ENCODE assay signal across 1 cellular context in the genomic region with DNA sequence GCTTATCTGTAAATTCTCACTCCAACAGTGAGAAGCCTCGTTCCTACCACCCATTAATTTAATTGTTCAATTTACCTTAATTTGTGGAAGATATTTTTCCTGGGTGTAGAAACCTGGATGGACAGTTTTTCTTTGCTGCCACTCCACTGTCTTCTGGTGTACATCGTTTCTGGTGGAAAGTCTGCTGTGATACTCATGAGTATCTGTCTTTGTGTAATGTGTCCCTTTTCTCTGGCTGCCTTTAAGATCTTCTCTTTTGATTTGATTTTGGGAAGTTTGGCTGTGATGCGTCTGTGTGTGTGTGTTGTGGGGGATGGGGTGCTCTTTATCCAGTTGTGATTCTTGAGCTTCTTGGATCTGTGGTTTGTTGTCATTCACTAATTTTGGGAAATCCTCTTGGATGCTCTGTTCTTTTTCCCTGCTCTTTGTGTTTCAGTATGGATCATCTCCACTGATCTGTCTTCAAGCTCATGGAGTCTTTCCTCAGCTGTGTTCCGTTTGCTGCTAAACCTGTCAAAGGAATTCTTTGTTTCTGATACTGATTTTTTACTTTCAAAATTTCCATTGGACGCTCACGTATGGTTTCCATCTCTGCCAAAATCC.
TF ChIP-seq lines count a peak whose summit lies in the region.

No MANE protein-coding gene starts in this region.

TF ChIP-seq in K562, 482 proteins besides CTCF, POLR2A, EP300 and RAD21 (continued from another document and continues in another):
- TF ChIP-seq, protein P1, sequence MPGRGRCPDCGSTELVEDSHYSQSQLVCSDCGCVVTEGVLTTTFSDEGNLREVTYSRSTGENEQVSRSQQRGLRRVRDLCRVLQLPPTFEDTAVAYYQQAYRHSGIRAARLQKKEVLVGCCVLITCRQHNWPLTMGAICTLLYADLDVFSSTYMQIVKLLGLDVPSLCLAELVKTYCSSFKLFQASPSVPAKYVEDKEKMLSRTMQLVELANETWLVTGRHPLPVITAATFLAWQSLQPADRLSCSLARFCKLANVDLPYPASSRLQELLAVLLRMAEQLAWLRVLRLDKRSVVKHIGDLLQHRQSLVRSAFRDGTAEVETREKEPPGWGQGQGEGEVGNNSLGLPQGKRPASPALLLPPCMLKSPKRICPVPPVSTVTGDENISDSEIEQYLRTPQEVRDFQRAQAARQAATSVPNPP (IDR thresholded peaks at IDR 0.05; ENCODE audit: borderline replicate concordance, insufficient read depth, insufficient read length), result no peak
- TF ChIP-seq ZNF766 (CRISPR knock-in tag; conservative IDR thresholded peaks at IDR 0.05), result no peak
- TF ChIP-seq, protein P2, sequence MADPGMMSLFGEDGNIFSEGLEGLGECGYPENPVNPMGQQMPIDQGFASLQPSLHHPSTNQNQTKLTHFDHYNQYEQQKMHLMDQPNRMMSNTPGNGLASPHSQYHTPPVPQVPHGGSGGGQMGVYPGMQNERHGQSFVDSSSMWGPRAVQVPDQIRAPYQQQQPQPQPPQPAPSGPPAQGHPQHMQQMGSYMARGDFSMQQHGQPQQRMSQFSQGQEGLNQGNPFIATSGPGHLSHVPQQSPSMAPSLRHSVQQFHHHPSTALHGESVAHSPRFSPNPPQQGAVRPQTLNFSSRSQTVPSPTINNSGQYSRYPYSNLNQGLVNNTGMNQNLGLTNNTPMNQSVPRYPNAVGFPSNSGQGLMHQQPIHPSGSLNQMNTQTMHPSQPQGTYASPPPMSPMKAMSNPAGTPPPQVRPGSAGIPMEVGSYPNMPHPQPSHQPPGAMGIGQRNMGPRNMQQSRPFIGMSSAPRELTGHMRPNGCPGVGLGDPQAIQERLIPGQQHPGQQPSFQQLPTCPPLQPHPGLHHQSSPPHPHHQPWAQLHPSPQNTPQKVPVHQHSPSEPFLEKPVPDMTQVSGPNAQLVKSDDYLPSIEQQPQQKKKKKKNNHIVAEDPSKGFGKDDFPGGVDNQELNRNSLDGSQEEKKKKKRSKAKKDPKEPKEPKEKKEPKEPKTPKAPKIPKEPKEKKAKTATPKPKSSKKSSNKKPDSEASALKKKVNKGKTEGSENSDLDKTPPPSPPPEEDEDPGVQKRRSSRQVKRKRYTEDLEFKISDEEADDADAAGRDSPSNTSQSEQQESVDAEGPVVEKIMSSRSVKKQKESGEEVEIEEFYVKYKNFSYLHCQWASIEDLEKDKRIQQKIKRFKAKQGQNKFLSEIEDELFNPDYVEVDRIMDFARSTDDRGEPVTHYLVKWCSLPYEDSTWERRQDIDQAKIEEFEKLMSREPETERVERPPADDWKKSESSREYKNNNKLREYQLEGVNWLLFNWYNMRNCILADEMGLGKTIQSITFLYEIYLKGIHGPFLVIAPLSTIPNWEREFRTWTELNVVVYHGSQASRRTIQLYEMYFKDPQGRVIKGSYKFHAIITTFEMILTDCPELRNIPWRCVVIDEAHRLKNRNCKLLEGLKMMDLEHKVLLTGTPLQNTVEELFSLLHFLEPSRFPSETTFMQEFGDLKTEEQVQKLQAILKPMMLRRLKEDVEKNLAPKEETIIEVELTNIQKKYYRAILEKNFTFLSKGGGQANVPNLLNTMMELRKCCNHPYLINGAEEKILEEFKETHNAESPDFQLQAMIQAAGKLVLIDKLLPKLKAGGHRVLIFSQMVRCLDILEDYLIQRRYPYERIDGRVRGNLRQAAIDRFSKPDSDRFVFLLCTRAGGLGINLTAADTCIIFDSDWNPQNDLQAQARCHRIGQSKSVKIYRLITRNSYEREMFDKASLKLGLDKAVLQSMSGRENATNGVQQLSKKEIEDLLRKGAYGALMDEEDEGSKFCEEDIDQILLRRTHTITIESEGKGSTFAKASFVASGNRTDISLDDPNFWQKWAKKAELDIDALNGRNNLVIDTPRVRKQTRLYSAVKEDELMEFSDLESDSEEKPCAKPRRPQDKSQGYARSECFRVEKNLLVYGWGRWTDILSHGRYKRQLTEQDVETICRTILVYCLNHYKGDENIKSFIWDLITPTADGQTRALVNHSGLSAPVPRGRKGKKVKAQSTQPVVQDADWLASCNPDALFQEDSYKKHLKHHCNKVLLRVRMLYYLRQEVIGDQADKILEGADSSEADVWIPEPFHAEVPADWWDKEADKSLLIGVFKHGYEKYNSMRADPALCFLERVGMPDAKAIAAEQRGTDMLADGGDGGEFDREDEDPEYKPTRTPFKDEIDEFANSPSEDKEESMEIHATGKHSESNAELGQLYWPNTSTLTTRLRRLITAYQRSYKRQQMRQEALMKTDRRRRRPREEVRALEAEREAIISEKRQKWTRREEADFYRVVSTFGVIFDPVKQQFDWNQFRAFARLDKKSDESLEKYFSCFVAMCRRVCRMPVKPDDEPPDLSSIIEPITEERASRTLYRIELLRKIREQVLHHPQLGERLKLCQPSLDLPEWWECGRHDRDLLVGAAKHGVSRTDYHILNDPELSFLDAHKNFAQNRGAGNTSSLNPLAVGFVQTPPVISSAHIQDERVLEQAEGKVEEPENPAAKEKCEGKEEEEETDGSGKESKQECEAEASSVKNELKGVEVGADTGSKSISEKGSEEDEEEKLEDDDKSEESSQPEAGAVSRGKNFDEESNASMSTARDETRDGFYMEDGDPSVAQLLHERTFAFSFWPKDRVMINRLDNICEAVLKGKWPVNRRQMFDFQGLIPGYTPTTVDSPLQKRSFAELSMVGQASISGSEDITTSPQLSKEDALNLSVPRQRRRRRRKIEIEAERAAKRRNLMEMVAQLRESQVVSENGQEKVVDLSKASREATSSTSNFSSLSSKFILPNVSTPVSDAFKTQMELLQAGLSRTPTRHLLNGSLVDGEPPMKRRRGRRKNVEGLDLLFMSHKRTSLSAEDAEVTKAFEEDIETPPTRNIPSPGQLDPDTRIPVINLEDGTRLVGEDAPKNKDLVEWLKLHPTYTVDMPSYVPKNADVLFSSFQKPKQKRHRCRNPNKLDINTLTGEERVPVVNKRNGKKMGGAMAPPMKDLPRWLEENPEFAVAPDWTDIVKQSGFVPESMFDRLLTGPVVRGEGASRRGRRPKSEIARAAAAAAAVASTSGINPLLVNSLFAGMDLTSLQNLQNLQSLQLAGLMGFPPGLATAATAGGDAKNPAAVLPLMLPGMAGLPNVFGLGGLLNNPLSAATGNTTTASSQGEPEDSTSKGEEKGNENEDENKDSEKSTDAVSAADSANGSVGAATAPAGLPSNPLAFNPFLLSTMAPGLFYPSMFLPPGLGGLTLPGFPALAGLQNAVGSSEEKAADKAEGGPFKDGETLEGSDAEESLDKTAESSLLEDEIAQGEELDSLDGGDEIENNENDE (IDR thresholded peaks at IDR 0.05; ENCODE audit: low read depth, low read length), result no peak
- peak in 1 of 2 experiments; percentile 100; a peak in 2 of 3 replicates for TF ChIP-seq CBX3 (IDR thresholded peaks at IDR 0.05; ENCODE audit: borderline replicate concordance in 1 of 2, low read length in 2 of 2)
- 0 out of 2 replicates have a peak, but pooled peaks have one; percentile 28 for TF ChIP-seq TSC22D4 (tag; IDR thresholded peaks at IDR 0.05)
- no peak for TF ChIP-seq MCM2 (IDR thresholded peaks at IDR 0.05; ENCODE audit: low read depth)
- no peak for TF ChIP-seq CTBP1 (IDR thresholded peaks at IDR 0.05; ENCODE audit: borderline replicate concordance)
- no peak for TF ChIP-seq ETV5 (CRISPR knock-in tag; IDR thresholded peaks at IDR 0.05; ENCODE audit: low read depth)
- TF ChIP-seq, protein P3, sequence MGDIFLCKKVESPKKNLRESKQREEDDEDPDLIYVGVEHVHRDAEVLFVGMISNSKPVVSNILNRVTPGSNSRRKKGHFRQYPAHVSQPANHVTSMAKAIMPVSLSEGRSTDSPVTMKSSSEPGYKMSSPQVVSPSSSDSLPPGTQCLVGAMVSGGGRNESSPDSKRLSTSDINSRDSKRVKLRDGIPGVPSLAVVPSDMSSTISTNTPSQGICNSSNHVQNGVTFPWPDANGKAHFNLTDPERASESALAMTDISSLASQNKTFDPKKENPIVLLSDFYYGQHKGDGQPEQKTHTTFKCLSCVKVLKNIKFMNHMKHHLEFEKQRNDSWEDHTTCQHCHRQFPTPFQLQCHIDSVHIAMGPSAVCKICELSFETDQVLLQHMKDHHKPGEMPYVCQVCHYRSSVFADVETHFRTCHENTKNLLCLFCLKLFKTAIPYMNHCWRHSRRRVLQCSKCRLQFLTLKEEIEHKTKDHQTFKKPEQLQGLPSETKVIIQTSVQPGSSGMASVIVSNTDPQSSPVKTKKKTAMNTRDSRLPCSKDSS (IDR thresholded peaks at IDR 0.05; ENCODE audit: low read depth, partially characterized antibody), result peak; percentile 97
- no peak for TF ChIP-seq ELF1 (tag; IDR thresholded peaks at IDR 0.05)
- no peak for TF ChIP-seq GABPB1 (CRISPR knock-in tag; IDR thresholded peaks at IDR 0.05)
- no peak for TF ChIP-seq ZNF561 (CRISPR knock-in tag; conservative IDR thresholded peaks at IDR 0.05)
- no peak for TF ChIP-seq ZNF354B (CRISPR knock-in tag; IDR thresholded peaks at IDR 0.05)
- TF ChIP-seq ZNF431 (CRISPR knock-in tag; IDR thresholded peaks at IDR 0.05), result peak; percentile 84
- TF ChIP-seq HDAC1 (IDR thresholded peaks at IDR 0.05), result peak in 1 of 2 experiments; percentile 91; a peak in 2 of 4 replicates
- TF ChIP-seq ZNF41 (CRISPR knock-in tag; conservative IDR thresholded peaks at IDR 0.05), result no peak
- TF ChIP-seq, protein P4, sequence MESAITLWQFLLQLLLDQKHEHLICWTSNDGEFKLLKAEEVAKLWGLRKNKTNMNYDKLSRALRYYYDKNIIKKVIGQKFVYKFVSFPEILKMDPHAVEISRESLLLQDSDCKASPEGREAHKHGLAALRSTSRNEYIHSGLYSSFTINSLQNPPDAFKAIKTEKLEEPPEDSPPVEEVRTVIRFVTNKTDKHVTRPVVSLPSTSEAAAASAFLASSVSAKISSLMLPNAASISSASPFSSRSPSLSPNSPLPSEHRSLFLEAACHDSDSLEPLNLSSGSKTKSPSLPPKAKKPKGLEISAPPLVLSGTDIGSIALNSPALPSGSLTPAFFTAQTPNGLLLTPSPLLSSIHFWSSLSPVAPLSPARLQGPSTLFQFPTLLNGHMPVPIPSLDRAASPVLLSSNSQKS (CRISPR knock-in tag; IDR thresholded peaks at IDR 0.05), result no peak
- no peak for TF ChIP-seq DACH1 (IDR thresholded peaks at IDR 0.05; ENCODE audit: partially characterized antibody)
- no peak for TF ChIP-seq ZFPM2 (CRISPR knock-in tag; IDR thresholded peaks at IDR 0.05)
- TF ChIP-seq, protein P5, sequence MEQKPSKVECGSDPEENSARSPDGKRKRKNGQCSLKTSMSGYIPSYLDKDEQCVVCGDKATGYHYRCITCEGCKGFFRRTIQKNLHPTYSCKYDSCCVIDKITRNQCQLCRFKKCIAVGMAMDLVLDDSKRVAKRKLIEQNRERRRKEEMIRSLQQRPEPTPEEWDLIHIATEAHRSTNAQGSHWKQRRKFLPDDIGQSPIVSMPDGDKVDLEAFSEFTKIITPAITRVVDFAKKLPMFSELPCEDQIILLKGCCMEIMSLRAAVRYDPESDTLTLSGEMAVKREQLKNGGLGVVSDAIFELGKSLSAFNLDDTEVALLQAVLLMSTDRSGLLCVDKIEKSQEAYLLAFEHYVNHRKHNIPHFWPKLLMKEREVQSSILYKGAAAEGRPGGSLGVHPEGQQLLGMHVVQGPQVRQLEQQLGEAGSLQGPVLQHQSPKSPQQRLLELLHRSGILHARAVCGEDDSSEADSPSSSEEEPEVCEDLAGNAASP (IDR thresholded peaks at IDR 0.05), result no peak
- TF ChIP-seq HNRNPK (IDR thresholded peaks at IDR 0.05; ENCODE audit: low read depth, low read length, poor library complexity, severe bottlenecking), result no peak
- no peak for TF ChIP-seq JUNB (CRISPR knock-in tag; conservative IDR thresholded peaks at IDR 0.05)
- TF ChIP-seq, protein P6, sequence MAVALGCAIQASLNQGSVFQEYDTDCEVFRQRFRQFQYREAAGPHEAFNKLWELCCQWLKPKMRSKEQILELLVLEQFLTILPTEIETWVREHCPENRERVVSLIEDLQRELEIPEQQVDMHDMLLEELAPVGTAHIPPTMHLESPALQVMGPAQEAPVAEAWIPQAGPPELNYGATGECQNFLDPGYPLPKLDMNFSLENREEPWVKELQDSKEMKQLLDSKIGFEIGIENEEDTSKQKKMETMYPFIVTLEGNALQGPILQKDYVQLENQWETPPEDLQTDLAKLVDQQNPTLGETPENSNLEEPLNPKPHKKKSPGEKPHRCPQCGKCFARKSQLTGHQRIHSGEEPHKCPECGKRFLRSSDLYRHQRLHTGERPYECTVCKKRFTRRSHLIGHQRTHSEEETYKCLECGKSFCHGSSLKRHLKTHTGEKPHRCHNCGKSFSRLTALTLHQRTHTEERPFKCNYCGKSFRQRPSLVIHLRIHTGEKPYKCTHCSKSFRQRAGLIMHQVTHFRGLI (CRISPR knock-in tag; IDR thresholded peaks at IDR 0.05), result no peak
- TF ChIP-seq CBX1 (IDR thresholded peaks at IDR 0.05; ENCODE audit: low read depth), result peak; percentile 92
- TF ChIP-seq, protein P7, sequence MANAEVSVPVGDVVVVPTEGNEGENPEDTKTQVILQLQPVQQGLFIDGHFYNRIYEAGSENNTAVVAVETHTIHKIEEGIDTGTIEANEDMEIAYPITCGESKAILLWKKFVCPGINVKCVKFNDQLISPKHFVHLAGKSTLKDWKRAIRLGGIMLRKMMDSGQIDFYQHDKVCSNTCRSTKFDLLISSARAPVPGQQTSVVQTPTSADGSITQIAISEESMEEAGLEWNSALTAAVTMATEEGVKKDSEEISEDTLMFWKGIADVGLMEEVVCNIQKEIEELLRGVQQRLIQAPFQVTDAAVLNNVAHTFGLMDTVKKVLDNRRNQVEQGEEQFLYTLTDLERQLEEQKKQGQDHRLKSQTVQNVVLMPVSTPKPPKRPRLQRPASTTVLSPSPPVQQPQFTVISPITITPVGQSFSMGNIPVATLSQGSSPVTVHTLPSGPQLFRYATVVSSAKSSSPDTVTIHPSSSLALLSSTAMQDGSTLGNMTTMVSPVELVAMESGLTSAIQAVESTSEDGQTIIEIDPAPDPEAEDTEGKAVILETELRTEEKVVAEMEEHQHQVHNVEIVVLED (CRISPR knock-in tag; IDR thresholded peaks at IDR 0.05), result no peak
- no peak for TF ChIP-seq FOXK1 (CRISPR knock-in tag; IDR thresholded peaks at IDR 0.05; ENCODE audit: borderline replicate concordance)
- TF ChIP-seq, protein P8, sequence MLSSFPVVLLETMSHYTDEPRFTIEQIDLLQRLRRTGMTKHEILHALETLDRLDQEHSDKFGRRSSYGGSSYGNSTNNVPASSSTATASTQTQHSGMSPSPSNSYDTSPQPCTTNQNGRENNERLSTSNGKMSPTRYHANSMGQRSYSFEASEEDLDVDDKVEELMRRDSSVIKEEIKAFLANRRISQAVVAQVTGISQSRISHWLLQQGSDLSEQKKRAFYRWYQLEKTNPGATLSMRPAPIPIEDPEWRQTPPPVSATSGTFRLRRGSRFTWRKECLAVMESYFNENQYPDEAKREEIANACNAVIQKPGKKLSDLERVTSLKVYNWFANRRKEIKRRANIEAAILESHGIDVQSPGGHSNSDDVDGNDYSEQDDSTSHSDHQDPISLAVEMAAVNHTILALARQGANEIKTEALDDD (IDR thresholded peaks at IDR 0.05), result no peak
- TF ChIP-seq, protein P9, sequence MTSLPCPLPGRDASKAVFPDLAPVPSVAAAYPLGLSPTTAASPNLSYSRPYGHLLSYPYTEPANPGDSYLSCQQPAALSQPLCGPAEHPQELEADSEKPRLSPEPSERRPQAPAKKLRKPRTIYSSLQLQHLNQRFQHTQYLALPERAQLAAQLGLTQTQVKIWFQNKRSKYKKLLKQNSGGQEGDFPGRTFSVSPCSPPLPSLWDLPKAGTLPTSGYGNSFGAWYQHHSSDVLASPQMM (CRISPR knock-in tag; IDR thresholded peaks at IDR 0.05), result no peak
- TF ChIP-seq ZNF184 (CRISPR knock-in tag; IDR thresholded peaks at IDR 0.05), result no peak
- no peak for TF ChIP-seq ZNF24 (IDR thresholded peaks at IDR 0.05)
- TF ChIP-seq TEAD2 (tag; IDR thresholded peaks at IDR 0.05), result no peak
- TF ChIP-seq CBX5 (IDR thresholded peaks at IDR 0.05; ENCODE audit: borderline replicate concordance, low read depth), result peak; percentile 98
- TF ChIP-seq TRIM28 (IDR thresholded peaks at IDR 0.05), result peak; percentile 99
- TF ChIP-seq ZNF583 (CRISPR knock-in tag; IDR thresholded peaks at IDR 0.05), result no peak
- TF ChIP-seq ZC3H11A (IDR thresholded peaks at IDR 0.05; ENCODE audit: low read depth, low read length), result no peak
- TF ChIP-seq ZSCAN29 (IDR thresholded peaks at IDR 0.05), result no peak
- TF ChIP-seq ZNF316 (IDR thresholded peaks at IDR 0.05), result no peak
- TF ChIP-seq ZNF134 (CRISPR knock-in tag; conservative IDR thresholded peaks at IDR 0.05), result no peak
- TF ChIP-seq ZNF436 (CRISPR knock-in tag; IDR thresholded peaks at IDR 0.05), result no peak
- no peak for TF ChIP-seq PURB (CRISPR knock-in tag; IDR thresholded peaks at IDR 0.05; ENCODE audit: low read depth)
